Comparison of ENCODE assay signal across 27 cellular contexts in genomic region chr19:33248553-33248953, GRCh38. TPM values are rescaled to one million over a fixed set of nuclear protein-coding genes. Genes with fewer than 3 reads are reported as not detected.
DNase-seq lines count a peak whose midpoint lies in the region; ATAC-seq and TF ChIP-seq lines count a peak whose summit lies in the region.
"Had no signal": no experiment of that assay in that cellular context is flagged by ENCODE, and none has a peak within 500 bp of the region (broad histone marks: within the 10 kb centered on the region; RNA-seq: fewer than 3 reads in every experiment).

No MANE protein-coding gene starts in this region.

- peak overlapping the region; percentile 67 to 91 for H3K27ac ChIP-seq in liver (ENCODE audit: low read depth in 1 of 2, low read length in 2 of 2)

- intact Hi-C loops in left ventricle myocardium superior (cut with micrococcal nuclease): no loop called here
- intact Hi-C loops in left cardiac atrium (cut with DNase I): loop anchor here in 1 of 2 donors (10.0 kb wide), 1 partner anchor 516 kb away; no protein-coding TSS in a partner anchor
- intact Hi-C loops in activated CD8-positive, alpha-beta T cell treated with anti-CD3 and anti-CD28 coated beads for 36 hours (cut with micrococcal nuclease): no loop called here

- H3K4me1 ChIP-seq in liver (ENCODE audit: control insufficient read depth in 4 of 4, insufficient read depth in 4 of 4, low read length in 3 of 4): peaks cover 15 to 48% (median 38%) of the 10 kb centered on the region in 4 donors

- peaks cover 0 to 4% (median under 1%) of the 10 kb centered on the region in 4 donors for H3K9me3 ChIP-seq in liver (ENCODE audit: control insufficient read depth in 4 of 4, low read length in 3 of 4)

- H3K4me1 Mint-ChIP-seq in activated CD8-positive, alpha-beta T cell treated with anti-CD3 and anti-CD28 coated beads for 36 hours (ENCODE audit: low read depth): no peaks in the 10 kb centered on the region
- no peaks in the 10 kb centered on the region for H3K4me1 Mint-ChIP-seq in stimulated activated effector memory CD8-positive, alpha-beta T cell treated with anti-CD3 and anti-CD28 coated beads, Interleukin-12 subunit alpha, Interleukin-12 subunit beta, amount 100 ng/mL, for 72 hours
- H3K4me1 Mint-ChIP-seq: immature natural killer cell, mesothelial cell of epicardium, naive B cell had no signal

- H3K36me3 Mint-ChIP-seq in activated CD8-positive, alpha-beta T cell treated with anti-CD3 and anti-CD28 coated beads for 36 hours (ENCODE audit: low read depth): no peaks in the 10 kb centered on the region
- H3K36me3 Mint-ChIP-seq in stimulated activated effector memory CD8-positive, alpha-beta T cell treated with anti-CD3 and anti-CD28 coated beads, Interleukin-12 subunit alpha, Interleukin-12 subunit beta, amount 100 ng/mL, for 72 hours: no peaks in the 10 kb centered on the region
- H3K36me3 Mint-ChIP-seq: CD8-positive, alpha-beta T cell; immature natural killer cell; mesothelial cell of epicardium; naive B cell had no signal

- POLR2A ChIA-PET in activated CD8-positive, alpha-beta T cell treated with anti-CD3 and anti-CD28 coated beads for 36 hours (lab: Charles Lee): no interaction called here

- no peak overlapping the region for H3K4me3 ChIP-seq in liver (ENCODE audit: low read depth in 1 of 3, low read length in 3 of 3)
- H3K4me3 ChIP-seq: left lung had no signal

- H3K36me3 ChIP-seq in liver (ENCODE audit: control insufficient read depth in 4 of 4, insufficient read depth in 3 of 4, low read depth in 1 of 4, low read length in 3 of 4): no peaks in the 10 kb centered on the region
- H3K36me3 ChIP-seq: left lung had no signal

- H3K27me3 ChIP-seq in liver (ENCODE audit: control insufficient read depth in 4 of 4, insufficient read depth in 4 of 4, low read length in 3 of 4): no peaks in the 10 kb centered on the region

- H3K27ac Mint-ChIP-seq in activated CD8-positive, alpha-beta T cell treated with anti-CD3 and anti-CD28 coated beads for 36 hours: no peak overlapping the region
- H3K27ac Mint-ChIP-seq in stimulated activated effector memory CD8-positive, alpha-beta T cell treated with anti-CD3 and anti-CD28 coated beads, Interleukin-12 subunit alpha, Interleukin-12 subunit beta, amount 100 ng/mL, for 72 hours: no peak overlapping the region
- H3K27ac Mint-ChIP-seq: CD8-positive, alpha-beta T cell; dendritic cell treated with granulocyte-macrophage colony-stimulating factor and Interleukin-4, amounts not matched to agents 40 ng/mL and 50 ng/mL, for 4 days; immature natural killer cell; mesothelial cell of epicardium; stimulated activated naive CD8-positive, alpha-beta T cell treated with anti-CD3 and anti-CD28 coated beads, Interleukin-15, Interleukin-2, amounts not matched to agents 100 ng/mL and 50 ng/mL, for 24 hours; T-helper 1 cell treated with Interleukin-12 subunit alpha and Interleukin-12 subunit beta and Interleukin-4 antibody, amounts not matched to agents 30 μg/mL and 1 μg/mL, for 36 hours had no signal

- CTCF ChIA-PET in activated CD8-positive, alpha-beta T cell treated with anti-CD3 and anti-CD28 coated beads for 36 hours (lab: Charles Lee): no interaction called here

- no peak overlapping the region for H3K4me3 Mint-ChIP-seq in activated CD8-positive, alpha-beta T cell treated with anti-CD3 and anti-CD28 coated beads for 36 hours
- H3K4me3 Mint-ChIP-seq in stimulated activated effector memory CD8-positive, alpha-beta T cell treated with anti-CD3 and anti-CD28 coated beads, Interleukin-12 subunit alpha, Interleukin-12 subunit beta, amount 100 ng/mL, for 72 hours: no peak overlapping the region
- H3K4me3 Mint-ChIP-seq: CD8-positive, alpha-beta T cell; dendritic cell treated with granulocyte-macrophage colony-stimulating factor and Interleukin-4, amounts not matched to agents 40 ng/mL and 50 ng/mL, for 4 days; immature natural killer cell; mesothelial cell of epicardium; naive B cell; stimulated activated naive CD8-positive, alpha-beta T cell treated with anti-CD3 and anti-CD28 coated beads, Interleukin-15, Interleukin-2, amounts not matched to agents 100 ng/mL and 50 ng/mL, for 24 hours; T-helper 1 cell treated with Interleukin-12 subunit alpha and Interleukin-12 subunit beta and Interleukin-4 antibody, amounts not matched to agents 30 μg/mL and 1 μg/mL, for 36 hours had no signal

- H3K9me3 Mint-ChIP-seq in activated CD8-positive, alpha-beta T cell treated with anti-CD3 and anti-CD28 coated beads for 36 hours: peaks cover 9% of the 10 kb centered on the region
- no peaks in the 10 kb centered on the region for H3K9me3 Mint-ChIP-seq in stimulated activated effector memory CD8-positive, alpha-beta T cell treated with anti-CD3 and anti-CD28 coated beads, Interleukin-12 subunit alpha, Interleukin-12 subunit beta, amount 100 ng/mL, for 72 hours
- H3K9me3 Mint-ChIP-seq: CD8-positive, alpha-beta T cell; dendritic cell treated with granulocyte-macrophage colony-stimulating factor and Interleukin-4, amounts not matched to agents 40 ng/mL and 50 ng/mL, for 4 days; immature natural killer cell; mesothelial cell of epicardium; stimulated activated naive CD8-positive, alpha-beta T cell treated with anti-CD3 and anti-CD28 coated beads, Interleukin-15, Interleukin-2, amounts not matched to agents 100 ng/mL and 50 ng/mL, for 24 hours had no signal

- ATAC-seq in left ventricle myocardium superior (no peak), left cardiac atrium (no peak)
- ATAC-seq in activated CD8-positive, alpha-beta T cell treated with anti-CD3 and anti-CD28 coated beads for 36 hours: peak; percentile 38
- ATAC-seq in stimulated activated effector memory CD8-positive, alpha-beta T cell treated with anti-CD3 and anti-CD28 coated beads, Interleukin-12 subunit alpha, Interleukin-12 subunit beta, amount 100 ng/mL, for 72 hours: peak; percentile 12
- ATAC-seq: CD8-positive, alpha-beta T cell had no signal

- H3K9ac ChIP-seq in liver (ENCODE audit: low read depth in 1 of 2, low read length in 2 of 2): no peak overlapping the region

- TF ChIP-seq CTCF in activated CD8-positive, alpha-beta T cell treated with anti-CD3 and anti-CD28 coated beads for 36 hours (IDR thresholded peaks at IDR 0.05): no peak
- no peak for TF ChIP-seq CTCF in liver (IDR thresholded peaks at IDR 0.05; ENCODE audit: low read depth, low read length, missing input control)

- WGBS in liver: 31% methylated on average over 11 of the region's 11 CpGs

- no peak for TF ChIP-seq RAD21 in liver (IDR thresholded peaks at IDR 0.05)

- DNase-seq in left ventricle myocardium superior: peak; percentile 20
- DNase-seq in left cardiac atrium: no peak
- no peak for DNase-seq in activated CD8-positive, alpha-beta T cell treated with anti-CD3 and anti-CD28 coated beads for 36 hours
- no peak for DNase-seq in stimulated activated effector memory CD8-positive, alpha-beta T cell treated with anti-CD3 and anti-CD28 coated beads, Interleukin-12 subunit alpha, Interleukin-12 subunit beta, amount 100 ng/mL, for 72 hours (ENCODE audit: low spot score in 2 of 2)
- DNase-seq in CD1c-positive myeloid dendritic cell (ENCODE audit: extremely low spot score): no peak
- no peak for DNase-seq in occipital lobe (lab: John Stamatoyannopoulos, UW)
- no peak for DNase-seq in NCI-H748 treated with DMSO at 0.1 percent for 48 hours (lab: John Stamatoyannopoulos, UW)
- DNase-seq: activated CD4-positive, alpha-beta T cell treated with anti-CD3 and anti-CD28 coated beads, Interleukin-2, amount 50 U/mL, for 1 hour; activated CD4-positive, CD25-positive, alpha-beta regulatory T cell; activated naive CD4-positive, alpha-beta T cell treated with Interleukin-2 at 50 U/mL for 16 hours; CD8-positive, alpha-beta T cell; central memory CD4-positive, alpha-beta T cell; erythroblast; immature natural killer cell; naive B cell; NCI-H1092 treated with DMSO at 0.1 percent for 48 hours; NCI-H187 treated with DMSO at 0.1 percent for 48 hours; NCI-H2171 had no signal

- no peaks in the 10 kb centered on the region for H3K27me3 Mint-ChIP-seq in activated CD8-positive, alpha-beta T cell treated with anti-CD3 and anti-CD28 coated beads for 36 hours

TF ChIP-seq in liver, 16 proteins besides CTCF, POLR2A, EP300 and RAD21:
- TF ChIP-seq GABPA (IDR thresholded peaks at IDR 0.05 in 1 of 2, conservative IDR thresholded peaks at IDR 0.05 in 1 of 2) (no peak), EGR1 (IDR thresholded peaks at IDR 0.05; ENCODE audit: low read depth in 2 of 2) (no peak), MAX (IDR thresholded peaks at IDR 0.05) (no peak), ATF3 (IDR thresholded peaks at IDR 0.05) (no peak), HNF4A (conservative IDR thresholded peaks at IDR 0.05) (peak; percentile 68 to 71), TAF1 (conservative IDR thresholded peaks at IDR 0.05) (no peak), JUND (IDR thresholded peaks at IDR 0.05) (peak in 1 of 2 donors; percentile 55), HNF4G (IDR thresholded peaks at IDR 0.05) (no peak), NR2F2 (IDR thresholded peaks at IDR 0.05) (peak; percentile 68), SP1 (IDR thresholded peaks at IDR 0.05) (peak; percentile 69), RXRA (IDR thresholded peaks at IDR 0.05) (peak; percentile 83 to 90)

RNA-seq across cellular contexts. Expression of gene SLC7A10, which starts 22.9 kb away (rescaled TPM):
- total RNA-seq in left ventricle myocardium superior: not detected
- total RNA-seq in left cardiac atrium: 1 to 10 TPM in 1 of 2 donors, under 1 TPM in 1; 0.58 to 4.0 TPM
- total RNA-seq in activated CD8-positive, alpha-beta T cell treated with anti-CD3 and anti-CD28 coated beads for 36 hours: not detected
- not detected for total RNA-seq in liver
- polyA plus RNA-seq in liver: not detected
- total RNA-seq in occipital lobe: 2.5 TPM
- total RNA-seq: CD8-positive, alpha-beta T cell; glomerular endothelial cell; NCI-H460; osteocyte had no signal
- polyA plus RNA-seq: immature natural killer cell had no signal

RNA-seq across cellular contexts. Expression of gene CEBPA, which starts 53.8 kb away (rescaled TPM):
- total RNA-seq in left ventricle myocardium superior (2.4 TPM), left cardiac atrium (10 to 100 TPM; 21.0 to 41.8 TPM), liver (10 to 100 TPM; 70.0 to 95.5 TPM), occipital lobe (2.8 TPM)
- under 1 TPM; 0.34 to 0.45 TPM for total RNA-seq in activated CD8-positive, alpha-beta T cell treated with anti-CD3 and anti-CD28 coated beads for 36 hours
- polyA plus RNA-seq in liver: 100 to 1,000 TPM in 1 of 2 donors, 10 to 100 TPM in 1; 32.9 to 112 TPM

RNA-seq across cellular contexts. Expression of gene LRP3, which starts 54.4 kb away (rescaled TPM):
- total RNA-seq in left ventricle myocardium superior: 19.5 TPM
- total RNA-seq in left cardiac atrium: 10 to 100 TPM; 16.2 to 22.1 TPM
- total RNA-seq in activated CD8-positive, alpha-beta T cell treated with anti-CD3 and anti-CD28 coated beads for 36 hours: under 1 TPM; 0.27 to 0.31 TPM
- total RNA-seq in liver: 10 to 100 TPM; 12.0 to 18.7 TPM
- 10 to 100 TPM in 1 of 2 donors, 1 to 10 TPM in 1; 2.5 to 42.3 TPM for polyA plus RNA-seq in liver
- 96.2 TPM for total RNA-seq in occipital lobe
- total RNA-seq: CD8-positive, alpha-beta T cell had no signal
- polyA plus RNA-seq: immature natural killer cell had no signal

Comparison
In these comparisons a context has a peak if more than half of its experiments do, and no peak if none do; other contexts are left out.
1. ATAC-seq: peak in activated CD8-positive, alpha-beta T cell treated with anti-CD3 and anti-CD28 coated beads for 36 hours (single experiment) and stimulated activated effector memory CD8-positive, alpha-beta T cell treated with anti-CD3 and anti-CD28 coated beads, Interleukin-12 subunit alpha, Interleukin-12 subunit beta, amount 100 ng/mL, for 72 hours (single experiment); none in left ventricle myocardium superior (single experiment) and left cardiac atrium (0 of 2).
2. RNA of gene LRP3, which starts 54.4 kb away (total RNA-seq): 96.2 TPM in occipital lobe (single experiment), 16.2 to 22.1 TPM in left cardiac atrium, 19.5 TPM in left ventricle myocardium superior (single experiment) and 12.0 to 18.7 TPM in liver; 0.27 to 0.31 TPM in activated CD8-positive, alpha-beta T cell treated with anti-CD3 and anti-CD28 coated beads for 36 hours; every median in the first group is over 4 times any median in the second.